Comparison of ENCODE assay signal across 8 cellular contexts in the genomic region with DNA sequence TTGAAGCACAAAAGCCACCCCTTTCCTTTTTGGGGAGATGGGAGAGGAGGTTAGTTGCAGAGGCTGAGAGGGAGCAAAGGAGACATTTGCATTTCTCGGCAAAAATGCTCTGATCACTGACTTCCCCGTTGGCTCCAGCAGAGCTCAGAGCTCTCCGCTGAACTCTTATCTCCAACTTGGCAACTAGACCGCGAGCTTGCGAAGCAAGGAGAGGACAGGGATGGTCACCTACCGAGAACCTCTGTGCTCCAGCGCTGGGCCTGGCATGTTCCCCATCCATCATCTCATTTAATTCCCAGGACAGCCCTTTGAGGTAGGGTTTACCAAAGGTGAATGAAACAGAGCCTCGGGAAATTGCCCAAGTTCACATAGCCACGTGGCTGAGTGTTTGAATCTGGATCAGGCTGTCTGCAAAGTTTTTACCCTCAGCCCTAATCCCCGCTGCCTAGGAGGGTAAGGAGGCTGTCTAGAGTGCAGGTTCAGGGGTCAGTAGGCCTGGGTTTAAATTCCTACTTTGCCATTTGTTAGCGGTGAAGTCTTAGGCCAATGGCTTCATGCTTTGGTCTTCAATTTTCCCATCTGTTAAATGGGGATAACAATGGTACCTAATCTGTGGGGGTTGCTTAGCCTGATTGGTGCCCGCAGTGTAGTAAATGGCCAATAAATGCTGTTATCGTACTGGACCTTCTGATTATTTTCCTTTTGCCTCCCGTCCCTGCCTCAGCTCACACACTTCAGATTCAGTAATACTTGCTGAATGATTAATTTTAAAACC. TPM values are rescaled to one million over a fixed set of nuclear protein-coding genes. Genes with fewer than 3 reads are reported as not detected.
DNase-seq lines count a peak whose midpoint lies in the region; ATAC-seq and TF ChIP-seq lines count a peak whose summit lies in the region.

No MANE protein-coding gene starts in this region.

- H3K36me3 ChIP-seq in SK-N-SH (replicated peaks in 1 of 2; ENCODE audit: control insufficient read depth in 1 of 2, insufficient read depth in 2 of 2, low read length in 1 of 2) (no peaks in the 10 kb centered on the region), brain microvascular endothelial cell (replicated peaks) (no peaks in the 10 kb centered on the region), liver (ENCODE audit: control insufficient read depth in 4 of 4, insufficient read depth in 3 of 4, low read depth in 1 of 4, low read length in 3 of 4) (no peaks in the 10 kb centered on the region), tibial artery (no peaks in the 10 kb centered on the region), Karpas-422 (ENCODE audit: insufficient read depth, low read length) (no peaks in the 10 kb centered on the region)

- no peak overlapping the region for H2AFZ ChIP-seq in SK-N-SH (ENCODE audit: low read depth)
- H2AFZ ChIP-seq in Karpas-422 (ENCODE audit: low read length), result no peak overlapping the region

- TF ChIP-seq EP300 in SK-N-SH (IDR thresholded peaks at IDR 0.05; ENCODE audit: borderline replicate concordance in 1 of 2, low read depth in 1 of 2, low read length in 1 of 2), result no peak

- H3K27me3 ChIP-seq in SK-N-SH (ENCODE audit: insufficient read depth) (peaks cover 39% of the 10 kb centered on the region), brain microvascular endothelial cell (replicated peaks) (peaks cover 49% of the 10 kb centered on the region), liver (ENCODE audit: control insufficient read depth in 4 of 4, insufficient read depth in 4 of 4, low read length in 3 of 4) (peaks cover 0 to 12% (median 0%) of the 10 kb centered on the region in 4 donors), tibial artery (peaks cover 0 to 19% of the 10 kb centered on the region in 2 donors), Karpas-422 (ENCODE audit: low read length) (no peaks in the 10 kb centered on the region)

- H3K4me1 ChIP-seq in SK-N-SH (ENCODE audit: control insufficient read depth in 1 of 2, insufficient read depth in 2 of 2, low read depth in 1 of 2, low read length in 1 of 2), result peaks cover 0 to 30% of the 10 kb centered on the region in 2 experiments; a peak in 1 of 4 replicates
- H3K4me1 ChIP-seq in liver (ENCODE audit: control insufficient read depth in 4 of 4, insufficient read depth in 4 of 4, low read length in 3 of 4), result peaks cover 6 to 39% (median 23%) of the 10 kb centered on the region in 4 donors
- H3K4me1 ChIP-seq in tibial artery, result peaks cover 0 to 50% (median 28%) of the 10 kb centered on the region in 4 donors
- peaks cover 1% of the 10 kb centered on the region; the same call in 1 of the 2 replicates for H3K4me1 ChIP-seq in Karpas-422 (ENCODE audit: low read length)

- no peaks in the 10 kb centered on the region for H4K20me1 ChIP-seq in SK-N-SH (ENCODE audit: insufficient read depth)
- H4K20me1 ChIP-seq in Karpas-422 (ENCODE audit: insufficient read depth, low read depth, low read length), result no peaks in the 10 kb centered on the region

- H3K27ac ChIP-seq in SK-N-SH (ENCODE audit: low read depth in 2 of 2, low read length in 1 of 2) (peak overlapping the region in 1 of 2 experiments; percentile 39; a peak in 1 of 4 replicates), brain microvascular endothelial cell (no peak overlapping the region), liver (ENCODE audit: low read depth in 1 of 2, low read length in 2 of 2) (no peak overlapping the region), tibial artery (no peak overlapping the region), Karpas-422 (ENCODE audit: low read length) (no peak overlapping the region)

- H3K4me2 ChIP-seq in SK-N-SH (peak overlapping the region; percentile 59), Karpas-422 (ENCODE audit: low read depth, low read length, poor library complexity, severe bottlenecking) (no peak overlapping the region)

- H3K79me2 ChIP-seq in SK-N-SH (ENCODE audit: insufficient read depth) (no peaks in the 10 kb centered on the region), Karpas-422 (ENCODE audit: low read length) (no peaks in the 10 kb centered on the region)

- H3K9me3 ChIP-seq in SK-N-SH, result no peaks in the 10 kb centered on the region
- H3K9me3 ChIP-seq in liver (ENCODE audit: control insufficient read depth in 4 of 4, low read length in 3 of 4), result no peaks in the 10 kb centered on the region
- no peaks in the 10 kb centered on the region for H3K9me3 ChIP-seq in tibial artery
- H3K9me3 ChIP-seq in Karpas-422 (ENCODE audit: low read length), result no peaks in the 10 kb centered on the region

- H3K4me3 ChIP-seq in SK-N-SH (ENCODE audit: low read depth in 2 of 2, low read length in 1 of 2) (peak overlapping the region; percentile 31 to 43; a peak in 3 of 4 replicates), brain microvascular endothelial cell (ENCODE audit: low read depth, low read length) (peak overlapping the region; percentile 43), liver (ENCODE audit: low read depth in 1 of 3, low read length in 3 of 3) (peak overlapping the region in 2 of 3 donors; percentile 1 to 43), tibial artery (peak overlapping the region; percentile 28 to 58), Karpas-422 (ENCODE audit: low read length) (no peak overlapping the region)

- intact Hi-C loops in tibial artery (cut with DNase I; ENCODE audit: low total_unique reads), result loop anchor here (10.0 kb wide), 1 partner anchor 235 kb away; no protein-coding TSS in a partner anchor

- H3K9ac ChIP-seq in SK-N-SH (no peak overlapping the region), liver (ENCODE audit: low read depth in 1 of 2, low read length in 2 of 2) (no peak overlapping the region), Karpas-422 (ENCODE audit: low read length) (no peak overlapping the region)

- CTCF ChIA-PET in SK-N-SH (lab: Yijun Ruan, JAX), result interaction anchor here (1.0 to 1.4 kb wide), 2 partner anchors 12 to 230 kb away, joined by 3 to 4 read pairs; no protein-coding TSS in a partner anchor

- no peak for DNase-seq in SK-N-SH
- no peak for DNase-seq in brain microvascular endothelial cell
- no peak for DNase-seq in tibial artery
- no peak for DNase-seq in Karpas-422
- DNase-seq in ecto neural progenitor cell (ENCODE audit: low spot score), result no peak

- no peaks in the 10 kb centered on the region for H3K9me2 ChIP-seq in SK-N-SH
- H3K9me2 ChIP-seq in Karpas-422 (replicated peaks; ENCODE audit: insufficient read depth, low read length), result no peaks in the 10 kb centered on the region

- no peak for ATAC-seq in SK-N-SH treated with all-trans-retinoic acid at 6 μM for 48 hours
- no peak for ATAC-seq in HG02973 (IDR thresholded peaks at IDR 0.05; ENCODE audit: unreplicated experiment)

- 43% methylated on average over 15 of the region's 15 CpGs for WGBS in SK-N-SH (ENCODE audit: low lambda C conversion rate)
- 20% methylated on average over 15 of the region's 15 CpGs for WGBS in liver

- TF ChIP-seq RAD21 in SK-N-SH (IDR thresholded peaks at IDR 0.05; ENCODE audit: low read length) (no peak), liver (IDR thresholded peaks at IDR 0.05) (no peak)

- POLR2A ChIA-PET in SK-N-SH (lab: Yijun Ruan, JAX), result interaction anchor here (4.5 kb wide), 1 partner anchor 33 kb away, joined by 20 read pairs; a partner anchor contains a TSS

- TF ChIP-seq CTCF in SK-N-SH (IDR thresholded peaks at IDR 0.05), result no peak
- TF ChIP-seq CTCF in brain microvascular endothelial cell (IDR thresholded peaks at IDR 0.05; ENCODE audit: low read depth, low read length, missing control alignments), result no peak
- no peak for TF ChIP-seq CTCF in liver (IDR thresholded peaks at IDR 0.05; ENCODE audit: low read depth, low read length, missing input control)
- no peak for TF ChIP-seq CTCF in tibial artery (IDR thresholded peaks at IDR 0.05)

- in situ Hi-C loops in brain microvascular endothelial cell (cut with HindIII; ENCODE audit: low pct_ligation_motif_present, low sequenced_read_pairs), result no loop called here

- H3F3A ChIP-seq in SK-N-SH (replicated peaks; ENCODE audit: insufficient read depth), result no peaks in the 10 kb centered on the region

TF ChIP-seq in SK-N-SH, 30 proteins besides CTCF, POLR2A, EP300 and RAD21:
- TF ChIP-seq FOXM1 (IDR thresholded peaks at IDR 0.05; ENCODE audit: low read depth), result no peak
- TF ChIP-seq, protein P1, sequence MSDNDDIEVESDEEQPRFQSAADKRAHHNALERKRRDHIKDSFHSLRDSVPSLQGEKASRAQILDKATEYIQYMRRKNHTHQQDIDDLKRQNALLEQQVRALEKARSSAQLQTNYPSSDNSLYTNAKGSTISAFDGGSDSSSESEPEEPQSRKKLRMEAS (IDR thresholded peaks at IDR 0.05; ENCODE audit: low read depth), result no peak

TF ChIP-seq in SK-N-SH treated with all-trans-retinoic acid at 6 μM for 48 hours, 23 proteins besides CTCF, POLR2A, EP300 and RAD21 (continues in another document):
- TF ChIP-seq ESRRG (CRISPR knock-in tag; IDR thresholded peaks at IDR 0.05) (no peak), ZFP3 (CRISPR knock-in tag; IDR thresholded peaks at IDR 0.05) (no peak), ZNF8 (CRISPR knock-in tag; IDR thresholded peaks at IDR 0.05) (no peak), ZFP30 (CRISPR knock-in tag; IDR thresholded peaks at IDR 0.05) (no peak), ZC3H10 (CRISPR knock-in tag; IDR thresholded peaks at IDR 0.05) (no peak)

TF ChIP-seq in liver, 16 proteins besides CTCF, POLR2A, EP300 and RAD21 (continues in another document):
- TF ChIP-seq, protein P1 (IDR thresholded peaks at IDR 0.05), result no peak
- TF ChIP-seq HNF4G (IDR thresholded peaks at IDR 0.05), result no peak

RNA-seq across cellular contexts. Expression of a gene that starts 3.8 kb away (rescaled TPM):
- polyA plus RNA-seq in SK-N-SH (2012; rRNA removed), result 0.41 and 0.44 TPM in 2 replicates
- 0.15 and 0.39 TPM in 2 replicates for polyA plus RNA-seq in SK-N-SH (2012; cell fraction: cytosol; rRNA removed)
- polyA plus RNA-seq in SK-N-SH (2012; cell fraction: nucleus; rRNA removed), result 0.43 and 0.94 TPM in 2 replicates
- total RNA-seq in liver, result not detected
- under 1 TPM in 1 of 2 donors, not detected in 1; 0.09 TPM for polyA plus RNA-seq in liver
- total RNA-seq in Karpas-422 (2014; rRNA removed; shearing (Covaris generic); ENCODE audit: low replicate concordance), result 0.26 TPM in 1 of 2 replicates, not detected in the other

RNA-seq across cellular contexts. Expression of a gene that starts 32.4 kb away (rescaled TPM):
- polyA plus RNA-seq in SK-N-SH (2012; rRNA removed), result 2,440 and 2,716 TPM in 2 replicates
- 3,019 and 3,365 TPM in 2 replicates for polyA plus RNA-seq in SK-N-SH (2012; cell fraction: cytosol; rRNA removed)
- 414 and 750 TPM in 2 replicates for polyA plus RNA-seq in SK-N-SH (2012; cell fraction: nucleus; rRNA removed)
- 100 to 1,000 TPM; 283 to 570 TPM for total RNA-seq in liver
- polyA plus RNA-seq in liver, result 100 to 1,000 TPM; 170 to 275 TPM
- 1,619 and 1,990 TPM in 2 replicates for total RNA-seq in Karpas-422 (2014; rRNA removed; shearing (Covaris generic); ENCODE audit: low replicate concordance)
